8 cellular contexts compared by ENCODE assay signal in genomic region chr4:83454626-83455025, GRCh38. TPM values are rescaled to one million over a fixed set of nuclear protein-coding genes. Genes with fewer than 3 reads are reported as not detected.
DNase-seq lines count a peak whose midpoint lies in the region; ATAC-seq lines count a peak whose summit lies in the region.

No MANE protein-coding gene starts in this region.

- H3K4me3 ChIP-seq in iPS-18a (ENCODE audit: low read length) = peak overlapping the region; percentile 95

- H3K4me1 Mint-ChIP-seq in activated CD8-positive, alpha-beta memory T cell treated with anti-CD3 and anti-CD28 coated beads, Interleukin-2, amount 10 ng/mL, durations not matched to agents 7 days and 5 days = peaks cover 43% of the 10 kb centered on the region
- peaks cover 41% of the 10 kb centered on the region for H3K4me1 Mint-ChIP-seq in activated naive CD8-positive, alpha-beta T cell treated with anti-CD3 and anti-CD28 coated beads for 36 hours
- peaks cover 10 to 38% of the 10 kb centered on the region in 2 donors for H3K4me1 Mint-ChIP-seq in stimulated activated naive B cell treated with anti-CD40 and anti-IgM and Interleukin-4, amounts not matched to agents 10 μg/mL and 1 μg/mL and 100 μg/mL, for 72 hours

- H3K9me3 Mint-ChIP-seq in activated CD8-positive, alpha-beta memory T cell treated with anti-CD3 and anti-CD28 coated beads, Interleukin-2, amount 10 ng/mL, durations not matched to agents 7 days and 5 days (ENCODE audit: low read depth) = no peaks in the 10 kb centered on the region
- H3K9me3 Mint-ChIP-seq in activated naive CD8-positive, alpha-beta T cell treated with anti-CD3 and anti-CD28 coated beads for 36 hours = no peaks in the 10 kb centered on the region
- no peaks in the 10 kb centered on the region for H3K9me3 Mint-ChIP-seq in stimulated activated naive B cell treated with anti-CD40 and anti-IgM and Interleukin-4, amounts not matched to agents 10 μg/mL and 1 μg/mL and 100 μg/mL, for 72 hours

- H3K9ac ChIP-seq in iPS-18a (ENCODE audit: low read length) = peak overlapping the region; percentile 92

- H3K27me3 ChIP-seq in iPS-18a (ENCODE audit: control insufficient read depth, insufficient read depth, low read length) = no peaks in the 10 kb centered on the region

- no peaks in the 10 kb centered on the region for H3K27me3 Mint-ChIP-seq in activated CD8-positive, alpha-beta memory T cell treated with anti-CD3 and anti-CD28 coated beads, Interleukin-2, amount 10 ng/mL, durations not matched to agents 7 days and 5 days
- no peaks in the 10 kb centered on the region for H3K27me3 Mint-ChIP-seq in activated naive CD8-positive, alpha-beta T cell treated with anti-CD3 and anti-CD28 coated beads for 36 hours
- no peaks in the 10 kb centered on the region for H3K27me3 Mint-ChIP-seq in stimulated activated naive B cell treated with anti-CD40 and anti-IgM and Interleukin-4, amounts not matched to agents 10 μg/mL and 1 μg/mL and 100 μg/mL, for 72 hours

- ATAC-seq in activated CD8-positive, alpha-beta memory T cell treated with anti-CD3 and anti-CD28 coated beads, Interleukin-2, amount 10 ng/mL, durations not matched to agents 7 days and 5 days = no peak
- ATAC-seq in stimulated activated naive B cell treated with anti-CD40 and anti-IgM and Interleukin-4, amounts not matched to agents 10 μg/mL and 1 μg/mL and 100 μg/mL, for 72 hours (replicated peaks) = no peak
- no peak for ATAC-seq in GM21529 (IDR thresholded peaks at IDR 0.05; ENCODE audit: unreplicated experiment)

- H3K4me1 ChIP-seq in iPS-18a (ENCODE audit: control insufficient read depth, low read depth, low read length) = no peaks in the 10 kb centered on the region

- H3K36me3 ChIP-seq in iPS-18a (ENCODE audit: control insufficient read depth, low read depth, low read length) = peaks cover 26% of the 10 kb centered on the region

- no peaks in the 10 kb centered on the region for H3K9me3 ChIP-seq in iPS-18a (ENCODE audit: control insufficient read depth, low read depth, low read length)

- H3K27ac Mint-ChIP-seq in activated CD8-positive, alpha-beta memory T cell treated with anti-CD3 and anti-CD28 coated beads, Interleukin-2, amount 10 ng/mL, durations not matched to agents 7 days and 5 days = peak overlapping the region; percentile 100
- H3K27ac Mint-ChIP-seq in activated naive CD8-positive, alpha-beta T cell treated with anti-CD3 and anti-CD28 coated beads for 36 hours = peak overlapping the region; percentile 99
- peak overlapping the region; percentile 100 for H3K27ac Mint-ChIP-seq in stimulated activated naive B cell treated with anti-CD40 and anti-IgM and Interleukin-4, amounts not matched to agents 10 μg/mL and 1 μg/mL and 100 μg/mL, for 72 hours

- no peak for DNase-seq in activated CD8-positive, alpha-beta memory T cell treated with anti-CD3 and anti-CD28 coated beads, Interleukin-2, amount 10 ng/mL, durations not matched to agents 7 days and 5 days
- DNase-seq in activated CD8-positive, alpha-beta memory T cell treated with anti-CD3 and anti-CD28 coated beads for 24 hours = no peak
- no peak for DNase-seq in activated naive CD8-positive, alpha-beta T cell treated with anti-CD3 and anti-CD28 coated beads for 36 hours
- DNase-seq in stimulated activated naive B cell treated with anti-CD40 and anti-IgM and Interleukin-4, amounts not matched to agents 10 μg/mL and 1 μg/mL and 100 μg/mL, for 72 hours = no peak
- DNase-seq in SHP77 (lab: John Stamatoyannopoulos, UW) = no peak
- DNase-seq in NCI-H146 treated with DMSO at 0.1 percent for 48 hours (lab: John Stamatoyannopoulos, UW; ENCODE audit: unreplicated experiment) = no peak

- CTCF ChIA-PET in activated CD8-positive, alpha-beta memory T cell treated with anti-CD3 and anti-CD28 coated beads, Interleukin-2, amount 10 ng/mL, durations not matched to agents 7 days and 5 days (lab: Charles Lee) = interaction anchor here (0.9 to 2.6 kb wide), 4 partner anchors 9 to 371 kb away, joined by 3 to 16 read pairs (median 4); partner anchors contain the start of gene COQ2

- peak overlapping the region; percentile 98 for H3K4me3 Mint-ChIP-seq in activated CD8-positive, alpha-beta memory T cell treated with anti-CD3 and anti-CD28 coated beads, Interleukin-2, amount 10 ng/mL, durations not matched to agents 7 days and 5 days
- peak overlapping the region; percentile 97 for H3K4me3 Mint-ChIP-seq in activated naive CD8-positive, alpha-beta T cell treated with anti-CD3 and anti-CD28 coated beads for 36 hours
- H3K4me3 Mint-ChIP-seq in stimulated activated naive B cell treated with anti-CD40 and anti-IgM and Interleukin-4, amounts not matched to agents 10 μg/mL and 1 μg/mL and 100 μg/mL, for 72 hours = peak overlapping the region; percentile 99

- peaks cover 48% of the 10 kb centered on the region for H3K36me3 Mint-ChIP-seq in activated CD8-positive, alpha-beta memory T cell treated with anti-CD3 and anti-CD28 coated beads, Interleukin-2, amount 10 ng/mL, durations not matched to agents 7 days and 5 days
- H3K36me3 Mint-ChIP-seq in activated naive CD8-positive, alpha-beta T cell treated with anti-CD3 and anti-CD28 coated beads for 36 hours = peaks cover 53% of the 10 kb centered on the region
- peaks cover 16 to 46% of the 10 kb centered on the region in 2 donors for H3K36me3 Mint-ChIP-seq in stimulated activated naive B cell treated with anti-CD40 and anti-IgM and Interleukin-4, amounts not matched to agents 10 μg/mL and 1 μg/mL and 100 μg/mL, for 72 hours

- no peak overlapping the region for H3K27ac ChIP-seq in iPS-18a (ENCODE audit: low read length)

RNA-seq across cellular contexts. Expression of gene HELQ, which starts 1.0 kb away (rescaled TPM):
- 10 to 100 TPM; 14.8 to 16.7 TPM for total RNA-seq in activated CD8-positive, alpha-beta memory T cell treated with anti-CD3 and anti-CD28 coated beads, Interleukin-2, amount 10 ng/mL, durations not matched to agents 7 days and 5 days
- 10 to 100 TPM; 11.4 to 11.9 TPM for total RNA-seq in activated naive CD8-positive, alpha-beta T cell treated with anti-CD3 and anti-CD28 coated beads for 36 hours

RNA-seq across cellular contexts. Expression of gene MRPS18C, which starts 1.2 kb away (rescaled TPM):
- total RNA-seq in activated CD8-positive, alpha-beta memory T cell treated with anti-CD3 and anti-CD28 coated beads, Interleukin-2, amount 10 ng/mL, durations not matched to agents 7 days and 5 days = 10 to 100 TPM; 53.9 to 64.4 TPM
- 10 to 100 TPM; 85.5 to 86.8 TPM for total RNA-seq in activated naive CD8-positive, alpha-beta T cell treated with anti-CD3 and anti-CD28 coated beads for 36 hours

RNA-seq across cellular contexts. Expression of gene ABRAXAS1, which starts 30.3 kb away (rescaled TPM):
- 10 to 100 TPM; 11.3 to 11.5 TPM for total RNA-seq in activated CD8-positive, alpha-beta memory T cell treated with anti-CD3 and anti-CD28 coated beads, Interleukin-2, amount 10 ng/mL, durations not matched to agents 7 days and 5 days
- 10 to 100 TPM; 18.5 TPM for total RNA-seq in activated naive CD8-positive, alpha-beta T cell treated with anti-CD3 and anti-CD28 coated beads for 36 hours
